1 cellular context compared by ENCODE assay signal in genomic region chr18:68937204-68937603, GRCh38.
TF ChIP-seq lines count a peak whose summit lies in the region.

No MANE protein-coding gene starts in this region.

TF ChIP-seq in H1, 55 proteins besides CTCF, POLR2A, EP300 and RAD21 (continued from another document):
- no peak for TF ChIP-seq CHD7 (IDR thresholded peaks at IDR 0.05; ENCODE audit: insufficient replicate concordance, low read length)
- TF ChIP-seq JUND (IDR thresholded peaks at IDR 0.05; ENCODE audit: low read length), result no peak
- TF ChIP-seq KDM4A (IDR thresholded peaks at IDR 0.05; ENCODE audit: low read depth, low read length, severe bottlenecking), result no peak
- no peak for TF ChIP-seq SP2 (IDR thresholded peaks at IDR 0.05; ENCODE audit: low read length)
- TF ChIP-seq ZNF274 (IDR thresholded peaks at IDR 0.05; ENCODE audit: borderline replicate concordance, extremely low read depth, low read length), result no peak
- no peak for TF ChIP-seq ASH2L (IDR thresholded peaks at IDR 0.05; ENCODE audit: low read length)
- no peak for TF ChIP-seq GABPA (IDR thresholded peaks at IDR 0.05; ENCODE audit: borderline replicate concordance, insufficient read depth, low read length)
- TF ChIP-seq BCL11A (IDR thresholded peaks at IDR 0.05; ENCODE audit: low read depth in 2 of 2, low read length in 2 of 2), result no peak
